1 cellular context compared by ENCODE assay signal in genomic region chr6:52657870-52658269, GRCh38.
TF ChIP-seq lines count a peak whose summit lies in the region.

No MANE protein-coding gene starts in this region.

TF ChIP-seq in HepG2, 621 proteins besides CTCF, POLR2A, EP300 and RAD21 (continued from another document):
- no peak for TF ChIP-seq ZBTB4 (CRISPR knock-in tag; IDR thresholded peaks at IDR 0.05; ENCODE audit: borderline replicate concordance)
- TF ChIP-seq PRDM4 (CRISPR knock-in tag; IDR thresholded peaks at IDR 0.05; ENCODE audit: borderline replicate concordance): no peak
- TF ChIP-seq ZNF20 (CRISPR knock-in tag; IDR thresholded peaks at IDR 0.05): no peak
- no peak for TF ChIP-seq ZNF75D (CRISPR knock-in tag; IDR thresholded peaks at IDR 0.05; ENCODE audit: borderline replicate concordance)
